17 cellular contexts compared by ENCODE assay signal in the genomic region with DNA sequence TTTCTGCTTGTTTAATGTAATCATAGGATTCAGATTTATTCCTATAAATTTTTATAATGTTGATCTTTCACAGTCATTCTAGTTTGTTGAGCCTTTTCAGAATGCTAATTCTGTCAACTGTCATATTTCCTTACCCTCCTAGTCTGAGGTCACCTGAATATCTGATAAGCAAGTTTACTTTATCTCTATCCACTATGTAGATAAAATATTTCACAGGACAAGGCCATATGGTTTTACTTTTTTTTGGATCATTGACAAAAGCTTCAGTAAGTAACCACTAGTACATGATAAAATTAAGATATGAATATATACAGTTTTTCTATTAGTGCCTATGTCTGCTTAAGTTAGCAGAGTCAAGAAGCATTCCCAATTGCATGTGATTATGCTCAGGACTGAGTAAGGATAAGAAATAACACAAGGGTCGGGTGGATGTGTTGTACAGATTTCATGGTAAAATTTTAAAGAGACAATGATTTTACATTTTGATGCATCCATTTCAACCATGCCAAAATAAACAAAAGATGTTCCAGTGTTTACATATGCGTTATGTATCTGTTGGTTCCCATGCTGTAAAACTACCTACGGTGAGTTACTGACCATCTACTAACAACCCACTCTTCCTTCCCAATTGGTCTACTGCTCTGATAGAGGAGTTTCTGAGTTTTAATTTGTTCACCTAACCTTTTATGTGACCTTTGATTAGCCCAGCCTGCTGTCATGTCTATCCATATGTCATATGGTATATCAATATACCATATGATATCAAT.
DNase-seq lines count a peak whose midpoint lies in the region; ATAC-seq, FAIRE-seq and TF ChIP-seq lines count a peak whose summit lies in the region.
"Had no signal": no experiment of that assay in that cellular context is flagged by ENCODE, and none has a peak within 500 bp of the region (broad histone marks: within the 10 kb centered on the region; RNA-seq: fewer than 3 reads in every experiment).

No MANE protein-coding gene starts in this region.

- H3K4me3 Mint-ChIP-seq in astrocyte (ENCODE audit: unreplicated experiment) = no peak overlapping the region
- H3K4me3 Mint-ChIP-seq: B cell; CD4-positive, alpha-beta memory T cell had no signal

- no peak for TF ChIP-seq CTCF in astrocyte (IDR thresholded peaks at IDR 0.05; ENCODE audit: insufficient read depth, low read depth, low read length)
- no peak for TF ChIP-seq CTCF in fibroblast of villous mesenchyme (IDR thresholded peaks at IDR 0.05; ENCODE audit: insufficient read depth, low read depth, low read length)
- no peak for TF ChIP-seq CTCF in coronary artery (IDR thresholded peaks at IDR 0.05)

- DNase-seq in SK-N-DZ (ENCODE audit: low spot score) = peak; percentile 18
- peak; percentile 4 for DNase-seq in astrocyte (ENCODE audit: low read depth)
- peak; percentile 56 for DNase-seq in fibroblast of villous mesenchyme (ENCODE audit: low read depth)
- no peak for DNase-seq in SHP77 treated with DMSO at 0.1 percent for 48 hours (lab: John Stamatoyannopoulos, UW)
- no peak for DNase-seq in coronary artery (ENCODE audit: low spot score)
- no peak for DNase-seq in activated CD8-positive, alpha-beta memory T cell treated with anti-CD3 and anti-CD28 coated beads, Interleukin-2, amount 50 U/mL, for 4 hours
- DNase-seq: C1 segment of cervical spinal cord; CD4-positive, alpha-beta memory T cell; DMS153; DMS79 treated with DMSO at 0.1 percent for 48 hours; EL had no signal

- H3K4me1 ChIP-seq in ACC112 (ENCODE audit: control insufficient read depth, insufficient read depth, low read length, unreplicated experiment) (peaks cover 10% of the 10 kb centered on the region), astrocyte (ENCODE audit: insufficient read depth, low read length) (no peaks in the 10 kb centered on the region)

- no peaks in the 10 kb centered on the region for H3K9me3 Mint-ChIP-seq in astrocyte (ENCODE audit: unreplicated experiment)

- H3K4me1 Mint-ChIP-seq in astrocyte (ENCODE audit: low read depth, unreplicated experiment) = peaks cover 6% of the 10 kb centered on the region
- H3K4me1 Mint-ChIP-seq: B cell; CD4-positive, alpha-beta memory T cell had no signal

- H3K9me3 ChIP-seq in astrocyte (ENCODE audit: insufficient read depth, low read depth, low read length) = no peaks in the 10 kb centered on the region

- H3K79me2 ChIP-seq in ACC112 (ENCODE audit: control insufficient read depth, insufficient read depth, low read length, unreplicated experiment) (no peaks in the 10 kb centered on the region), astrocyte (ENCODE audit: insufficient read depth, low read length) (no peaks in the 10 kb centered on the region)

- peak overlapping the region; percentile 59 for H3K27ac Mint-ChIP-seq in astrocyte (ENCODE audit: unreplicated experiment)
- H3K27ac Mint-ChIP-seq: B cell; CD4-positive, alpha-beta memory T cell had no signal

- H4K20me1 ChIP-seq in astrocyte (ENCODE audit: insufficient read depth, low read length) = no peaks in the 10 kb centered on the region

- no peak overlapping the region for H3K4me3 ChIP-seq in ACC112 (ENCODE audit: low read depth, low read length)
- no peak overlapping the region for H3K4me3 ChIP-seq in astrocyte (ENCODE audit: insufficient read depth, low read depth, low read length)
- no peak overlapping the region for H3K4me3 ChIP-seq in fibroblast of villous mesenchyme (ENCODE audit: low read depth, low read length)
- H3K4me3 ChIP-seq in coronary artery = no peak overlapping the region

- H3K36me3 Mint-ChIP-seq in astrocyte (ENCODE audit: low read depth, unreplicated experiment) = no peaks in the 10 kb centered on the region
- H3K36me3 Mint-ChIP-seq: CD4-positive, alpha-beta memory T cell had no signal

- no peaks in the 10 kb centered on the region for H3K27me3 Mint-ChIP-seq in astrocyte (ENCODE audit: low read depth, unreplicated experiment)
- H3K27me3 Mint-ChIP-seq: B cell; CD4-positive, alpha-beta memory T cell had no signal

- H3K4me2 ChIP-seq in astrocyte (ENCODE audit: low read length) = no peak overlapping the region

- H2AFZ ChIP-seq in ACC112 (ENCODE audit: low read length, unreplicated experiment) (no peak overlapping the region), astrocyte (ENCODE audit: low read depth, low read length) (no peak overlapping the region)

- H3K27me3 ChIP-seq in ACC112 (ENCODE audit: insufficient read depth, low read length) (no peaks in the 10 kb centered on the region), astrocyte (ENCODE audit: insufficient read depth, low read length) (no peaks in the 10 kb centered on the region)

- H3K27ac ChIP-seq in ACC112 (ENCODE audit: low read depth, low read length) = peak overlapping the region; percentile 53
- H3K27ac ChIP-seq in astrocyte (ENCODE audit: low read depth, low read length) = no peak overlapping the region
- no peak overlapping the region for H3K27ac ChIP-seq in coronary artery

- FAIRE-seq in astrocyte (lab: Jason Lieb, UNC) = no peak
- FAIRE-seq: G401.6, GM12891, H54 had no signal

- no peak for ATAC-seq in GM19035 (IDR thresholded peaks at IDR 0.05; ENCODE audit: unreplicated experiment)

- no peak overlapping the region for H3K9ac ChIP-seq in astrocyte (ENCODE audit: low read length)

- H3K36me3 ChIP-seq in ACC112 (ENCODE audit: insufficient read depth, low read length) (no peaks in the 10 kb centered on the region), astrocyte (ENCODE audit: insufficient read depth, low read length) (no peaks in the 10 kb centered on the region)

Comparison
In these comparisons a context has a peak if more than half of its experiments do, and no peak if none do; other contexts are left out.
1. DNase-seq: peak in SK-N-DZ (single experiment), astrocyte (single experiment) and fibroblast of villous mesenchyme (single experiment); none in SHP77 treated with DMSO at 0.1 percent for 48 hours (single experiment), coronary artery (single experiment) and activated CD8-positive, alpha-beta memory T cell treated with anti-CD3 and anti-CD28 coated beads, Interleukin-2, amount 50 U/mL, for 4 hours (single experiment).